ENCODE assay signal across 22 cellular contexts in the genomic region with DNA sequence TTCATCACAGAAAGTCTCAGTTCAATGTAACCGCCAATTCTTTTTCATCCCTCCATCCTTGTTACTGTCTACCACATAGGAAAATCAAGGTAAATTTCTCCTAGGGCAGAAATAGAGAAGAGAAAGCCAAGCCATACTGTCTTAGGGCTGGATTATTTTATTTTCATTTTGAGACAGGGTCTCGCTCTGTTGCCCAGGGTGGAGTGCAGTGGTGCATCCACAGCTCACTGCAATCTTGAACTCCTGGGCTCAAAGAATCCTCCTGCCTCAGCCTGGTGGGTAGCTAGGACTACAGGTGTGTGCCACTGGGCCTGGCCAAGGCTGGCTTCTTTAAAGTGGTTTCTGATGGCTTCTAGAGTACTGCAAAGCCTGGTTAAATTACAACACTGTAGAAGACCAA.
DNase-seq lines count a peak whose midpoint lies in the region; ATAC-seq and TF ChIP-seq lines count a peak whose summit lies in the region.
"Had no signal": no experiment of that assay in that cellular context is flagged by ENCODE, and none has a peak within 500 bp of the region (broad histone marks: within the 10 kb centered on the region; RNA-seq: fewer than 3 reads in every experiment).

No MANE protein-coding gene starts in this region.

- peaks cover 76% of the 10 kb centered on the region for H3K4me1 Mint-ChIP-seq in activated T-cell treated with anti-CD3 and anti-CD28 coated beads, Interleukin-2, amount 50 U/mL, for 72 hours (ENCODE audit: low read depth)
- peaks cover 65% of the 10 kb centered on the region for H3K4me1 Mint-ChIP-seq in activated B cell treated with CpG ODN at 0.5 μM for 24 hours
- peaks cover 67% of the 10 kb centered on the region for H3K4me1 Mint-ChIP-seq in stimulated activated memory B cell treated with anti-CD40 and anti-IgM and Interleukin-4, amounts not matched to agents 10 μg/mL and 1 μg/mL and 100 μg/mL, for 72 hours

- intact Hi-C loops in activated B cell treated with CpG ODN at 0.5 μM for 24 hours (cut with micrococcal nuclease), result no loop called here

- POLR2A ChIA-PET in activated B cell treated with CpG ODN at 0.5 μM for 24 hours (lab: Charles Lee), result no interaction called here

- peaks cover 0 to 9% of the 10 kb centered on the region in 2 donors for H3K36me3 Mint-ChIP-seq in activated T-cell treated with anti-CD3 and anti-CD28 coated beads, Interleukin-2, amount 50 U/mL, for 72 hours (ENCODE audit: insufficient read depth in 2 of 2)
- peaks cover 15% of the 10 kb centered on the region for H3K36me3 Mint-ChIP-seq in activated B cell treated with CpG ODN at 0.5 μM for 24 hours (ENCODE audit: low read depth)
- H3K36me3 Mint-ChIP-seq in stimulated activated memory B cell treated with anti-CD40 and anti-IgM and Interleukin-4, amounts not matched to agents 10 μg/mL and 1 μg/mL and 100 μg/mL, for 72 hours, result peaks cover 17% of the 10 kb centered on the region

- ATAC-seq in activated T-cell treated with anti-CD3 and anti-CD28 coated beads, Interleukin-2, amount 50 U/mL, for 72 hours (replicated peaks in 1 of 2), result no peak
- peak; percentile 52 for ATAC-seq in activated B cell treated with CpG ODN at 0.5 μM for 24 hours (ENCODE audit: low read depth)
- peak; percentile 12 for ATAC-seq in stimulated activated memory B cell treated with anti-CD40 and anti-IgM and Interleukin-4, amounts not matched to agents 10 μg/mL and 1 μg/mL and 100 μg/mL, for 72 hours
- ATAC-seq in HG03139 (IDR thresholded peaks at IDR 0.05; ENCODE audit: unreplicated experiment), result no peak
- no peak for ATAC-seq in GM21526 (IDR thresholded peaks at IDR 0.05; ENCODE audit: low FRiP score, unreplicated experiment)
- no peak for ATAC-seq in GM19395 (IDR thresholded peaks at IDR 0.05; ENCODE audit: unreplicated experiment)
- ATAC-seq: A549, GM23338, SK-N-SH treated with all-trans-retinoic acid at 6 μM for 48 hours had no signal

- H3K27me3 Mint-ChIP-seq in activated T-cell treated with anti-CD3 and anti-CD28 coated beads, Interleukin-2, amount 50 U/mL, for 72 hours (ENCODE audit: low read depth), result no peaks in the 10 kb centered on the region
- no peaks in the 10 kb centered on the region for H3K27me3 Mint-ChIP-seq in activated B cell treated with CpG ODN at 0.5 μM for 24 hours
- H3K27me3 Mint-ChIP-seq in stimulated activated memory B cell treated with anti-CD40 and anti-IgM and Interleukin-4, amounts not matched to agents 10 μg/mL and 1 μg/mL and 100 μg/mL, for 72 hours, result no peaks in the 10 kb centered on the region

- TF ChIP-seq CTCF in GM12865 (IDR thresholded peaks at IDR 0.05; ENCODE audit: insufficient read depth, low read depth, low read length, missing control alignments), result no peak
- TF ChIP-seq CTCF in activated B cell treated with CpG ODN at 0.5 μM for 24 hours (IDR thresholded peaks at IDR 0.05), result no peak

- peak overlapping the region in 1 of 2 donors; percentile 33 for H3K4me3 Mint-ChIP-seq in activated T-cell treated with anti-CD3 and anti-CD28 coated beads, Interleukin-2, amount 50 U/mL, for 72 hours
- peak overlapping the region; percentile 1 for H3K4me3 Mint-ChIP-seq in activated B cell treated with CpG ODN at 0.5 μM for 24 hours
- no peak overlapping the region for H3K4me3 Mint-ChIP-seq in stimulated activated memory B cell treated with anti-CD40 and anti-IgM and Interleukin-4, amounts not matched to agents 10 μg/mL and 1 μg/mL and 100 μg/mL, for 72 hours
- H3K4me3 Mint-ChIP-seq: GM23338 had no signal

- H3K4me3 ChIP-seq in GM12865 (ENCODE audit: low read depth, low read length), result no peak overlapping the region
- H3K4me3 ChIP-seq: A549, GM23338, HAP-1 had no signal

- DNase-seq in activated T-cell treated with anti-CD3 and anti-CD28 coated beads, Interleukin-2, amount 50 U/mL, for 72 hours, result no peak
- DNase-seq in activated T-cell treated with anti-CD3 and anti-CD28 coated beads, Interleukin-2, amount 50 U/mL, for 48 hours, result no peak
- DNase-seq in GM12865 (ENCODE audit: low read depth) (peak; percentile 5), activated B cell treated with CpG ODN at 0.5 μM for 24 hours (no peak)
- DNase-seq: BE2C, COR-L47, DMS79 treated with DMSO at 0.1 percent for 48 hours, KG1, NCI-H1092 treated with DMSO at 0.1 percent for 48 hours, NCI-H146, NCI-H2029, NCI-H226, NCI-H510A treated with DMSO at 0.1 percent for 48 hours, NCI-H748 treated with DMSO at 0.1 percent for 48 hours had no signal

- peak overlapping the region; percentile 88 for H3K27ac Mint-ChIP-seq in activated T-cell treated with anti-CD3 and anti-CD28 coated beads, Interleukin-2, amount 50 U/mL, for 72 hours
- peak overlapping the region; percentile 8 for H3K27ac Mint-ChIP-seq in activated B cell treated with CpG ODN at 0.5 μM for 24 hours
- peak overlapping the region; percentile 31 for H3K27ac Mint-ChIP-seq in stimulated activated memory B cell treated with anti-CD40 and anti-IgM and Interleukin-4, amounts not matched to agents 10 μg/mL and 1 μg/mL and 100 μg/mL, for 72 hours
- H3K27ac Mint-ChIP-seq: GM23338 had no signal

- CTCF ChIA-PET in activated B cell treated with CpG ODN at 0.5 μM for 24 hours (lab: Charles Lee), result interaction anchor here (0.6 kb wide), 1 partner anchor 285 kb away, joined by 3 read pairs; no protein-coding TSS in a partner anchor

- peaks cover 1 to 4% of the 10 kb centered on the region in 2 donors for H3K9me3 Mint-ChIP-seq in activated T-cell treated with anti-CD3 and anti-CD28 coated beads, Interleukin-2, amount 50 U/mL, for 72 hours
- H3K9me3 Mint-ChIP-seq in activated B cell treated with CpG ODN at 0.5 μM for 24 hours, result no peaks in the 10 kb centered on the region
- H3K9me3 Mint-ChIP-seq in stimulated activated memory B cell treated with anti-CD40 and anti-IgM and Interleukin-4, amounts not matched to agents 10 μg/mL and 1 μg/mL and 100 μg/mL, for 72 hours, result no peaks in the 10 kb centered on the region
- H3K9me3 Mint-ChIP-seq: GM23338 had no signal

Comparison
In these comparisons a context has a peak if more than half of its experiments do, and no peak if none do; other contexts are left out.
1. ATAC-seq: peak in activated B cell treated with CpG ODN at 0.5 μM for 24 hours (single experiment) and stimulated activated memory B cell treated with anti-CD40 and anti-IgM and Interleukin-4, amounts not matched to agents 10 μg/mL and 1 μg/mL and 100 μg/mL, for 72 hours (single experiment); none in activated T-cell treated with anti-CD3 and anti-CD28 coated beads, Interleukin-2, amount 50 U/mL, for 72 hours (0 of 2), HG03139 (single experiment), GM21526 (single experiment) and GM19395 (single experiment).
2. H3K27ac Mint-ChIP-seq: peak in every context shown above with its lines; median percentile 88 in activated T-cell treated with anti-CD3 and anti-CD28 coated beads, Interleukin-2, amount 50 U/mL, for 72 hours; 31 in stimulated activated memory B cell treated with anti-CD40 and anti-IgM and Interleukin-4, amounts not matched to agents 10 μg/mL and 1 μg/mL and 100 μg/mL, for 72 hours; 8 in activated B cell treated with CpG ODN at 0.5 μM for 24 hours.